13 cellular contexts compared by ENCODE assay signal in genomic region chr9:72485821-72486605, GRCh38. TPM values are rescaled to one million over a fixed set of nuclear protein-coding genes. Genes with fewer than 3 reads are reported as not detected.
A peak's percentile ranks its signal among the peaks of the same experiment; 100 is the strongest.
DNase-seq lines count a peak whose midpoint lies in the region; ATAC-seq and TF ChIP-seq lines count a peak whose summit lies in the region.
"Had no signal": no experiment of that assay in that cellular context is flagged by ENCODE, and none has a peak within 500 bp of the region (broad histone marks: within the 10 kb centered on the region; RNA-seq: fewer than 3 reads in every experiment).

No MANE protein-coding gene starts in this region.

- no peak overlapping the region for H3K4me2 ChIP-seq in mesenchymal stem cell (ENCODE audit: low read length, poor library complexity, severe bottlenecking)
- H3K4me2 ChIP-seq in hepatocyte: no peak overlapping the region

- H3K4ac ChIP-seq in mesenchymal stem cell (ENCODE audit: low read depth in 1 of 2, low read length in 2 of 2): no peak overlapping the region

- no peak overlapping the region for H4K8ac ChIP-seq in mesenchymal stem cell (ENCODE audit: low read length)

- H3K27me3 ChIP-seq in mesenchymal stem cell (ENCODE audit: control insufficient read depth in 1 of 2, insufficient read depth in 1 of 2, low read length in 2 of 2) (no peaks in the 10 kb centered on the region), hepatocyte (no peaks in the 10 kb centered on the region)

- H3K4me1 ChIP-seq in mesenchymal stem cell (ENCODE audit: control insufficient read depth, insufficient read depth, low read depth, low read length) (peaks cover 4% of the 10 kb centered on the region), hepatocyte (ENCODE audit: insufficient read depth) (no peaks in the 10 kb centered on the region)

- H4K20me1 ChIP-seq in hepatocyte (ENCODE audit: insufficient read depth, poor library complexity, severe bottlenecking): no peaks in the 10 kb centered on the region

- H3K23ac ChIP-seq in mesenchymal stem cell (ENCODE audit: low read length in 2 of 2): no peak overlapping the region

- H3K18ac ChIP-seq in mesenchymal stem cell (ENCODE audit: low read depth in 1 of 2, low read length in 2 of 2): peak overlapping the region in 1 of 2 experiments; percentile 21

- no peaks in the 10 kb centered on the region for H3K79me1 ChIP-seq in mesenchymal stem cell (replicated peaks; ENCODE audit: low read length, poor library complexity, severe bottlenecking)

- H3K9me3 ChIP-seq in mesenchymal stem cell (ENCODE audit: control insufficient read depth, low read length) (no peaks in the 10 kb centered on the region), hepatocyte (ENCODE audit: low read depth) (no peaks in the 10 kb centered on the region)

- H2BK15ac ChIP-seq in mesenchymal stem cell (ENCODE audit: low read depth, poor library complexity, severe bottlenecking): no peak overlapping the region

- DNase-seq in AG10803 (ENCODE audit: low read depth) (peak; percentile 48), HK-2 (ENCODE audit: unreplicated experiment) (peak; percentile 14), choroid plexus epithelial cell (ENCODE audit: low read depth) (peak; percentile 81), mesenchymal stem cell (peak; percentile 58), hepatic stellate cell (ENCODE audit: low spot score) (no peak), hepatocyte (ENCODE audit: low spot score) (no peak)
- no peak for DNase-seq in stimulated activated naive CD4-positive, alpha-beta T cell (lab: John Stamatoyannopoulos, UW)
- DNase-seq: GF-D8; NCI-H1092; RPMI8226; stimulated activated CD4-positive, alpha-beta T cell treated with anti-CD3 and anti-CD28 coated beads, Interleukin-1b, Interleukin-23, amount 100 ng/mL, for 48 hours had no signal

- H3K9me2 ChIP-seq in hepatocyte (replicated peaks; ENCODE audit: insufficient read depth): no peaks in the 10 kb centered on the region

- no peak overlapping the region for H2AK5ac ChIP-seq in mesenchymal stem cell (ENCODE audit: low read length, severe bottlenecking)

- H2BK120ac ChIP-seq in mesenchymal stem cell (ENCODE audit: low read depth, low read length): no peak overlapping the region

- H3K79me2 ChIP-seq in hepatocyte: no peaks in the 10 kb centered on the region

- H3K4me3 ChIP-seq in AG10803 (ENCODE audit: low read length) (no peak overlapping the region), choroid plexus epithelial cell (ENCODE audit: low read depth, low read length) (no peak overlapping the region), mesenchymal stem cell (ENCODE audit: insufficient read depth in 1 of 2, low read depth in 1 of 2, low read length in 2 of 2) (no peak overlapping the region), hepatocyte (no peak overlapping the region)

- H2BK12ac ChIP-seq in mesenchymal stem cell (ENCODE audit: low read length in 2 of 2): peak overlapping the region in 1 of 2 experiments; percentile 74

- H2AFZ ChIP-seq in mesenchymal stem cell (ENCODE audit: low read depth, low read length) (no peak overlapping the region), hepatocyte (no peak overlapping the region)

- H3K9ac ChIP-seq in mesenchymal stem cell (ENCODE audit: low read length): no peak overlapping the region

- H4K91ac ChIP-seq in mesenchymal stem cell (ENCODE audit: low read length): no peak overlapping the region

- WGBS in mesenchymal stem cell: 87% methylated on average over 3 of the region's 3 CpGs
- 83% methylated on average over 3 of the region's 3 CpGs for WGBS in hepatocyte (ENCODE audit: low lambda C conversion rate, missing lambda C conversion rate)

- no peak overlapping the region for H2BK5ac ChIP-seq in mesenchymal stem cell (ENCODE audit: low read depth, low read length, poor library complexity, severe bottlenecking)

- no peak overlapping the region for H3K14ac ChIP-seq in mesenchymal stem cell (ENCODE audit: low read length in 2 of 2)

- TF ChIP-seq CTCF in AG10803 (conservative IDR thresholded peaks at IDR 0.05; ENCODE audit: low read length) (no peak), choroid plexus epithelial cell (conservative IDR thresholded peaks at IDR 0.05; ENCODE audit: low read depth, low read length) (no peak), hepatocyte (IDR thresholded peaks at IDR 0.05; ENCODE audit: poor library complexity) (no peak)

- no peak for ATAC-seq in GM21529 (IDR thresholded peaks at IDR 0.05; ENCODE audit: unreplicated experiment)

- no peaks in the 10 kb centered on the region for H3K36me3 ChIP-seq in mesenchymal stem cell (ENCODE audit: control insufficient read depth in 1 of 2, insufficient read depth in 2 of 2, low read depth in 1 of 2, low read length in 2 of 2)
- no peaks in the 10 kb centered on the region for H3K36me3 ChIP-seq in hepatocyte (replicated peaks; ENCODE audit: insufficient read depth, low read depth)

- H3K27ac ChIP-seq in mesenchymal stem cell (ENCODE audit: low read length, poor library complexity, severe bottlenecking) (peak overlapping the region; percentile 81), hepatocyte (no peak overlapping the region)

RNA-seq across cellular contexts. Expression of gene TMC1, which starts 35.4 kb away (rescaled TPM):
- 0.10 TPM for polyA plus RNA-seq in mesenchymal stem cell (2013, experiment 1 of 2)
- 0.04 TPM for polyA plus RNA-seq in mesenchymal stem cell (2013, experiment 2 of 2)
- total RNA-seq in hepatocyte: 0.20 TPM in 1 of 2 replicates, not detected in the other
- polyA plus RNA-seq in hepatocyte: 0.23 TPM in 1 of 2 replicates, not detected in the other
- total RNA-seq: NCI-H460 had no signal

Comparison
In these comparisons a context has a peak if more than half of its experiments do, and no peak if none do; other contexts are left out.
1. DNase-seq: peak in AG10803 (single experiment), HK-2 (single experiment), choroid plexus epithelial cell (single experiment) and mesenchymal stem cell (single experiment); none in stimulated activated naive CD4-positive, alpha-beta T cell (0 of 6), hepatic stellate cell (single experiment) and hepatocyte (single experiment).